Comparison of ENCODE assay signal across 29 cellular contexts in genomic region chr2:160137457-160137856, GRCh38.
"Had no signal": no experiment of that assay in that cellular context is flagged by ENCODE, and none has a peak within 500 bp of the region (broad histone marks: within the 10 kb centered on the region; RNA-seq: fewer than 3 reads in every experiment).

No MANE protein-coding gene starts in this region.

- H3K27ac Mint-ChIP-seq: activated CD4-positive, alpha-beta T cell treated with anti-CD3 and anti-CD28 coated beads, Interleukin-2, amount 10 ng/mL, durations not matched to agents 7 days and 5 days; activated CD8-positive, alpha-beta memory T cell treated with anti-CD3 and anti-CD28 coated beads, Interleukin-2, amount 10 ng/mL, durations not matched to agents 7 days and 5 days; activated CD8-positive, alpha-beta T cell treated with anti-CD3 and anti-CD28 coated beads for 36 hours; activated naive CD4-positive, alpha-beta T cell treated with anti-CD3 and anti-CD28 coated beads, Interleukin-2, amount 50 U/mL, for 24 hours; activated T-helper 2 cell treated with anti-CD3 and anti-CD28 coated beads, Interferon-gamma antibody, Interleukin-2, Interleukin-4, amounts not matched to agents 10 μg/mL and 5 μg/mL and 100 μg/mL, durations not matched to agents 14 hours and 24 hours and 36 hours; naive thymus-derived CD8-positive, alpha-beta T cell; progenitor cell of endocrine pancreas; stimulated activated naive B cell treated with anti-CD40 and anti-IgM and Interleukin-4, amounts not matched to agents 10 μg/mL and 1 μg/mL and 100 μg/mL, for 72 hours had no signal

- H3K4me2 ChIP-seq: hepatocyte, smooth muscle cell had no signal

- H3K79me2 ChIP-seq: hepatocyte had no signal

- H3K4me3 ChIP-seq: esophagus squamous epithelium, hepatocyte, left ventricle myocardium inferior, lung, ovary, smooth muscle cell, stomach, suprapubic skin, tibial artery had no signal

- H3K4me3 Mint-ChIP-seq: activated CD4-positive, alpha-beta T cell treated with anti-CD3 and anti-CD28 coated beads, Interleukin-2, amount 10 ng/mL, durations not matched to agents 7 days and 5 days; activated CD8-positive, alpha-beta memory T cell treated with anti-CD3 and anti-CD28 coated beads, Interleukin-2, amount 10 ng/mL, durations not matched to agents 7 days and 5 days; activated CD8-positive, alpha-beta T cell treated with anti-CD3 and anti-CD28 coated beads for 36 hours; activated naive CD4-positive, alpha-beta T cell treated with anti-CD3 and anti-CD28 coated beads, Interleukin-2, amount 50 U/mL, for 24 hours; naive thymus-derived CD8-positive, alpha-beta T cell; stimulated activated naive B cell treated with anti-CD40 and anti-IgM and Interleukin-4, amounts not matched to agents 10 μg/mL and 1 μg/mL and 100 μg/mL, for 72 hours had no signal

- H3K4me1 ChIP-seq: esophagus squamous epithelium, left ventricle myocardium inferior, suprapubic skin had no signal

- H3K27ac ChIP-seq: epithelial cell of prostate, esophagus squamous epithelium, hepatocyte, left ventricle myocardium inferior, neutrophil, ovary, stomach, suprapubic skin, tibial artery had no signal

- H3K9me3 Mint-ChIP-seq: activated CD4-positive, alpha-beta T cell treated with anti-CD3 and anti-CD28 coated beads, Interleukin-2, amount 10 ng/mL, durations not matched to agents 7 days and 5 days; activated CD8-positive, alpha-beta T cell treated with anti-CD3 and anti-CD28 coated beads for 36 hours; activated naive CD4-positive, alpha-beta T cell treated with anti-CD3 and anti-CD28 coated beads, Interleukin-2, amount 50 U/mL, for 24 hours; activated T-helper 2 cell treated with anti-CD3 and anti-CD28 coated beads, Interferon-gamma antibody, Interleukin-2, Interleukin-4, amounts not matched to agents 10 μg/mL and 5 μg/mL and 100 μg/mL, durations not matched to agents 14 hours and 24 hours and 36 hours had no signal

- ATAC-seq: activated CD8-positive, alpha-beta memory T cell treated with anti-CD3 and anti-CD28 coated beads, Interleukin-2, amount 10 ng/mL, durations not matched to agents 7 days and 5 days; activated CD8-positive, alpha-beta T cell treated with anti-CD3 and anti-CD28 coated beads for 36 hours; naive thymus-derived CD8-positive, alpha-beta T cell; stimulated activated naive B cell treated with anti-CD40 and anti-IgM and Interleukin-4, amounts not matched to agents 10 μg/mL and 1 μg/mL and 100 μg/mL, for 72 hours had no signal

- H2AFZ ChIP-seq: hepatocyte had no signal

- DNase-seq: activated CD4-positive, alpha-beta T cell treated with anti-CD3 and anti-CD28 coated beads for 1 hour; activated CD4-positive, alpha-beta T cell treated with anti-CD3 and anti-CD28 coated beads, Interleukin-2, amount 10 ng/mL, durations not matched to agents 7 days and 5 days; activated CD8-positive, alpha-beta memory T cell treated with anti-CD3 and anti-CD28 coated beads, Interleukin-2, amount 10 ng/mL, durations not matched to agents 7 days and 5 days; activated CD8-positive, alpha-beta T cell treated with anti-CD3 and anti-CD28 coated beads for 36 hours; activated T-cell treated with anti-CD3 and anti-CD28 coated beads, Interleukin-2, amount 50 U/mL, for 48 hours; dermis blood vessel endothelial cell; effector CD4-positive, alpha-beta T cell; esophagus squamous epithelium; glutamatergic neuron; islet precursor cell; left ventricle myocardium inferior; naive thymus-derived CD8-positive, alpha-beta T cell; ovary; retina; stimulated activated CD4-positive, alpha-beta T cell treated with anti-CD3 and anti-CD28 coated beads, Interleukin-15, amount 100 ng/mL, for 24 hours; stimulated activated CD4-positive, alpha-beta T cell treated with anti-CD3 and anti-CD28 coated beads, Interleukin-2, amount 100 ng/mL, for 24 hours; stimulated activated naive B cell treated with anti-CD40 and anti-IgM and Interleukin-4, amounts not matched to agents 10 μg/mL and 1 μg/mL and 100 μg/mL, for 72 hours; stomach; T-helper 2 cell; tibial artery had no signal

- H3K4me1 Mint-ChIP-seq: activated CD4-positive, alpha-beta T cell treated with anti-CD3 and anti-CD28 coated beads, Interleukin-2, amount 10 ng/mL, durations not matched to agents 7 days and 5 days; activated CD8-positive, alpha-beta memory T cell treated with anti-CD3 and anti-CD28 coated beads, Interleukin-2, amount 10 ng/mL, durations not matched to agents 7 days and 5 days; activated naive CD4-positive, alpha-beta T cell treated with anti-CD3 and anti-CD28 coated beads, Interleukin-2, amount 50 U/mL, for 24 hours; naive thymus-derived CD8-positive, alpha-beta T cell; stimulated activated naive B cell treated with anti-CD40 and anti-IgM and Interleukin-4, amounts not matched to agents 10 μg/mL and 1 μg/mL and 100 μg/mL, for 72 hours had no signal

- H3K9me3 ChIP-seq: esophagus squamous epithelium, left ventricle myocardium inferior, neutrophil, ovary, stomach, suprapubic skin, tibial artery had no signal

- H3K27me3 ChIP-seq: esophagus squamous epithelium, hepatocyte, neutrophil, ovary, stomach, suprapubic skin, tibial artery had no signal

- H3K27me3 Mint-ChIP-seq: progenitor cell of endocrine pancreas had no signal

- H3K36me3 ChIP-seq: left ventricle myocardium inferior, neutrophil, ovary, suprapubic skin, tibial artery had no signal

- H3K36me3 Mint-ChIP-seq: activated CD8-positive, alpha-beta memory T cell treated with anti-CD3 and anti-CD28 coated beads, Interleukin-2, amount 10 ng/mL, durations not matched to agents 7 days and 5 days; activated naive CD4-positive, alpha-beta T cell treated with anti-CD3 and anti-CD28 coated beads, Interleukin-2, amount 50 U/mL, for 24 hours; naive thymus-derived CD8-positive, alpha-beta T cell; stimulated activated naive B cell treated with anti-CD40 and anti-IgM and Interleukin-4, amounts not matched to agents 10 μg/mL and 1 μg/mL and 100 μg/mL, for 72 hours had no signal
